In genomic region chr15:40334941-40335795, GRCh38 we compare ENCODE assay signal across 10 cellular contexts. TPM values are rescaled to one million over a fixed set of nuclear protein-coding genes. Genes with fewer than 3 reads are reported as not detected.
A peak's percentile ranks its signal among the peaks of the same experiment; 100 is the strongest.
DNase-seq lines count a peak whose midpoint lies in the region; ATAC-seq and TF ChIP-seq lines count a peak whose summit lies in the region.
"Had no signal": no experiment of that assay in that cellular context is flagged by ENCODE, and none has a peak within 500 bp of the region (broad histone marks: within the 10 kb centered on the region; RNA-seq: fewer than 3 reads in every experiment).

No MANE protein-coding gene starts in this region.

- DNase-seq in left lobe of liver (ENCODE audit: low spot score) = no peak
- DNase-seq: NCI-H774 had no signal

- no peak overlapping the region for H3K4me3 ChIP-seq in muscle layer of duodenum (ENCODE audit: low read depth in 1 of 2, low read length in 2 of 2)

- ATAC-seq in left lobe of liver (no peak), HG02642 (IDR thresholded peaks at IDR 0.05; ENCODE audit: poor library complexity, unreplicated experiment) (no peak), SK-N-SH treated with all-trans-retinoic acid at 6 μM for 48 hours (no peak)
- ATAC-seq: stimulated activated effector memory CD8-positive, alpha-beta T cell treated with anti-CD3 and anti-CD28 coated beads, Interleukin-12 subunit alpha, Interleukin-12 subunit beta, amount 100 ng/mL, for 72 hours had no signal

- H3K27ac ChIP-seq in C4-2B = peak overlapping the region; percentile 37; the same call in 1 of the 2 replicates
- H3K27ac ChIP-seq in angular gyrus (ENCODE audit: low read depth, low read length) = peak overlapping the region; percentile 22
- peak overlapping the region; percentile 87 for H3K27ac ChIP-seq in muscle layer of duodenum (ENCODE audit: low read length)

- H3K27me3 ChIP-seq in muscle layer of duodenum (ENCODE audit: low read depth, low read length) = no peaks in the 10 kb centered on the region

- no peak for TF ChIP-seq CTCF in C4-2B (conservative IDR thresholded peaks at IDR 0.05)

- H3K4me1 ChIP-seq in muscle layer of duodenum (ENCODE audit: control insufficient read depth in 1 of 2, insufficient read depth in 2 of 2, low read length in 2 of 2) = peaks cover 52 to 86% of the 10 kb centered on the region in 2 donors

- peaks cover 0 to 14% of the 10 kb centered on the region in 2 donors for H3K36me3 ChIP-seq in muscle layer of duodenum (ENCODE audit: control insufficient read depth in 1 of 2, insufficient read depth in 2 of 2, low read length in 2 of 2)

- no peaks in the 10 kb centered on the region for H3K9me3 ChIP-seq in muscle layer of duodenum (ENCODE audit: control insufficient read depth in 1 of 2, low read length in 2 of 2)

TF ChIP-seq in SK-N-SH treated with all-trans-retinoic acid at 6 μM for 48 hours, 23 proteins besides CTCF, POLR2A, EP300 and RAD21:
- TF ChIP-seq RARB (CRISPR knock-in tag; IDR thresholded peaks at IDR 0.05) (no peak), POU6F1 (CRISPR knock-in tag; IDR thresholded peaks at IDR 0.05; ENCODE audit: borderline replicate concordance, low read depth) (no peak), ARNTL (CRISPR knock-in tag; IDR thresholded peaks at IDR 0.05; ENCODE audit: borderline replicate concordance, low read depth) (no peak), ZFP30 (CRISPR knock-in tag; IDR thresholded peaks at IDR 0.05) (no peak), TCF4 (CRISPR knock-in tag; IDR thresholded peaks at IDR 0.05; ENCODE audit: borderline replicate concordance) (no peak)

RNA-seq across cellular contexts. Expression of gene CCDC9B, which starts 5.6 kb away (rescaled TPM):
- total RNA-seq in left lobe of liver = 16.6 TPM

RNA-seq across cellular contexts. Expression of gene INAFM2, which starts 11.7 kb away (rescaled TPM):
- total RNA-seq in left lobe of liver = 7.7 TPM

RNA-seq across cellular contexts. Expression of gene PHGR1, which starts 15.7 kb away (rescaled TPM):
- total RNA-seq in left lobe of liver = not detected
- total RNA-seq: activated T-helper 17 cell treated with anti-CD3 and anti-CD28 coated beads, Interleukin-2, amount 50 U/mL, for 72 hours; M059J had no signal

RNA-seq across cellular contexts. Expression of gene DISP2, which starts 22.9 kb away (rescaled TPM):
- 0.25 TPM for total RNA-seq in left lobe of liver

RNA-seq across cellular contexts. Expression of gene PLCB2, which starts 27.4 kb away (rescaled TPM):
- 8.7 TPM for total RNA-seq in left lobe of liver
- total RNA-seq: M059J had no signal

Comparison
In these comparisons a context has a peak if more than half of its experiments do, and no peak if none do; other contexts are left out.
1. H3K27ac ChIP-seq: peak in every context shown above with its lines; median percentile 87 in muscle layer of duodenum; 37 in C4-2B; 22 in angular gyrus.